In genomic region chrX:140034916-140035315, GRCh38 we compare ENCODE assay signal across 13 cellular contexts.
DNase-seq lines count a peak whose midpoint lies in the region; ATAC-seq, FAIRE-seq and TF ChIP-seq lines count a peak whose summit lies in the region.
"Had no signal": no experiment of that assay in that cellular context is flagged by ENCODE, and none has a peak within 500 bp of the region (broad histone marks: within the 10 kb centered on the region; RNA-seq: fewer than 3 reads in every experiment).

No MANE protein-coding gene starts in this region.

- ATAC-seq in GM18519 (IDR thresholded peaks at IDR 0.05; ENCODE audit: low FRiP score, unreplicated experiment) (no peak), GM21367 (IDR thresholded peaks at IDR 0.05; ENCODE audit: unreplicated experiment) (no peak), HG03469 (IDR thresholded peaks at IDR 0.05; ENCODE audit: unreplicated experiment) (no peak)

- TF ChIP-seq CTCF in kidney epithelial cell (IDR thresholded peaks at IDR 0.05; ENCODE audit: insufficient read depth, low read length, poor library complexity, severe bottlenecking): peak; percentile 23

- H3K27me3 ChIP-seq in kidney epithelial cell (ENCODE audit: control insufficient read depth, insufficient read depth, low read length): no peaks in the 10 kb centered on the region

- H3K4me3 ChIP-seq in kidney epithelial cell (ENCODE audit: low read depth, low read length): no peak overlapping the region
- H3K4me3 ChIP-seq: lung had no signal

- no peak for FAIRE-seq in HTR-8/SVneo (lab: Jason Lieb, UNC)
- FAIRE-seq: GM19239 had no signal

- DNase-seq in DMS53 (lab: John Stamatoyannopoulos, UW) (peak; percentile 45), HTR-8/SVneo (ENCODE audit: insufficient read length, low spot score) (peak; percentile 1), SKM-1 treated with dmso at 0.1 percent for 144 hours (lab: John Stamatoyannopoulos, UW; ENCODE audit: unreplicated experiment) (peak; percentile 44), kidney epithelial cell (ENCODE audit: low read depth) (no peak), T-helper 1 cell (no peak)
- DNase-seq: activated CD4-positive, alpha-beta memory T cell treated with anti-CD3 and anti-CD28 coated beads for 36 hours; DMS79 treated with DMSO at 0.1 percent for 48 hours; SHP77 treated with DMSO at 0.1 percent for 48 hours had no signal

- no peaks in the 10 kb centered on the region for H3K36me3 ChIP-seq in kidney epithelial cell (ENCODE audit: control insufficient read depth, insufficient read depth, low read length)

Comparison
In these comparisons a context has a peak if more than half of its experiments do, and no peak if none do; other contexts are left out.
1. DNase-seq: peak in DMS53 (single experiment), HTR-8/SVneo (single experiment) and SKM-1 treated with dmso at 0.1 percent for 144 hours (single experiment); none in kidney epithelial cell (single experiment) and T-helper 1 cell (0 of 5).